28 cellular contexts compared by ENCODE assay signal in genomic region chr3:124384527-124384926, GRCh38.
A peak's percentile ranks its signal among the peaks of the same experiment; 100 is the strongest.
DNase-seq lines count a peak whose midpoint lies in the region; TF ChIP-seq lines count a peak whose summit lies in the region.
"Had no signal": no experiment of that assay in that cellular context is flagged by ENCODE, and none has a peak within 500 bp of the region (broad histone marks: within the 10 kb centered on the region; RNA-seq: fewer than 3 reads in every experiment).

No MANE protein-coding gene starts in this region.

- WGBS in mesodermal cell (ENCODE audit: insufficient coverage in 2 of 2), 2 experiments: 97% methylated on average over 18 of the region's 19 CpGs
- 97% methylated on average over 14 of the region's 19 CpGs for WGBS in esophagus muscularis mucosa

- intact Hi-C loops in dorsolateral prefrontal cortex (cut with DNase I) (no loop called here), esophagus muscularis mucosa (cut with DNase I) (no loop called here)

- TF ChIP-seq CTCF in dorsolateral prefrontal cortex (IDR thresholded peaks at IDR 0.05 in 54 of 56, conservative IDR thresholded peaks at IDR 0.05 in 2 of 56; ENCODE audit: low read depth in 1 of 56, partially characterized antibody in 56 of 56) (no peak), esophagus muscularis mucosa (IDR thresholded peaks at IDR 0.05) (no peak)

- H3K27me3 ChIP-seq in dorsolateral prefrontal cortex (no peaks in the 10 kb centered on the region), esophagus muscularis mucosa (no peaks in the 10 kb centered on the region)
- H3K27me3 ChIP-seq: body of pancreas, ovary had no signal

- H3K27ac ChIP-seq in dorsolateral prefrontal cortex (peak overlapping the region in 56 of 59 donors; percentile 13 to 89 (median 74)), mesodermal cell (ENCODE audit: low read depth, low read length, severe bottlenecking) (peak overlapping the region; percentile 54), temporal lobe (ENCODE audit: low read depth, low read length) (peak overlapping the region; percentile 61), esophagus muscularis mucosa (replicated peaks in 1 of 4) (no peak overlapping the region)
- H3K27ac ChIP-seq: 22Rv1, body of pancreas, C4-2B, HL-60, ovary had no signal

- no peaks in the 10 kb centered on the region for H3K36me3 ChIP-seq in mesodermal cell (ENCODE audit: control insufficient read depth, insufficient read depth, low read length)
- H3K36me3 ChIP-seq in esophagus muscularis mucosa: no peaks in the 10 kb centered on the region
- H3K36me3 ChIP-seq: ovary had no signal

- peak; percentile 53 for DNase-seq in DMS 273 (lab: John Stamatoyannopoulos, UW; ENCODE audit: unreplicated experiment)
- DNase-seq in DMS 273 treated with DMSO at 0.1 percent for 48 hours (lab: John Stamatoyannopoulos, UW): no peak
- DNase-seq in dorsolateral prefrontal cortex: peak in 9 of 10 donors; percentile 33 to 86 (median 73)
- no peak for DNase-seq in esophagus muscularis mucosa (ENCODE audit: extremely low spot score)
- DNase-seq in NCI-H1417 (lab: John Stamatoyannopoulos, UW): no peak
- DNase-seq in activated T-cell treated with anti-CD3 and anti-CD28 coated beads, Interleukin-2, amount 50 U/mL, for 1 hour: no peak
- DNase-seq: activated CD4-positive, alpha-beta T cell treated with anti-CD3 and anti-CD28 coated beads, Interleukin-2, amount 50 U/mL, for 4 hours; activated CD4-positive, CD25-positive, alpha-beta regulatory T cell; activated CD8-positive, alpha-beta memory T cell treated with anti-CD3 and anti-CD28 coated beads, Interleukin-2, amount 10 ng/mL, durations not matched to agents 7 days and 5 days; activated T-cell treated with anti-CD3 and anti-CD28 coated beads, Interleukin-2, amount 50 U/mL, for 48 hours; body of pancreas; DND-41; GF-D8; KG1; kidney; MM.1S; naive thymus-derived CD8-positive, alpha-beta T cell; NCI-H2029; NCI-H2227 treated with DMSO at 0.1 percent for 48 hours; NK-92 treated with Interleukin-12 subunit alpha and Interleukin-12 subunit beta, amount 100 ng/mL, for 24 hours; ovary; retina; stimulated activated naive CD4-positive, alpha-beta T cell had no signal

- H3K9me3 ChIP-seq in mesodermal cell (ENCODE audit: control insufficient read depth, low read length): no peaks in the 10 kb centered on the region
- no peaks in the 10 kb centered on the region for H3K9me3 ChIP-seq in esophagus muscularis mucosa
- H3K9me3 ChIP-seq: body of pancreas, ovary had no signal

- peak overlapping the region in 58 of 59 donors; percentile 10 to 68 (median 50) for H3K4me3 ChIP-seq in dorsolateral prefrontal cortex
- H3K4me3 ChIP-seq in mesodermal cell (ENCODE audit: extremely low read depth, insufficient read depth, low read length, poor library complexity, severe bottlenecking): no peak overlapping the region
- H3K4me3 ChIP-seq in esophagus muscularis mucosa: no peak overlapping the region
- H3K4me3 ChIP-seq: body of pancreas, ovary had no signal

- peaks cover 38% of the 10 kb centered on the region for H3K4me1 ChIP-seq in mesodermal cell (ENCODE audit: control insufficient read depth, insufficient read depth, low read length, poor library complexity, severe bottlenecking)
- no peaks in the 10 kb centered on the region for H3K4me1 ChIP-seq in esophagus muscularis mucosa
- H3K4me1 ChIP-seq: body of pancreas had no signal

- TF ChIP-seq POLR2A in esophagus muscularis mucosa (IDR thresholded peaks at IDR 0.05; ENCODE audit: low read depth): no peak

- TF ChIP-seq EP300 in esophagus muscularis mucosa (IDR thresholded peaks at IDR 0.05): no peak

Comparison
In these comparisons a context has a peak if more than half of its experiments do, and no peak if none do; other contexts are left out.
1. DNase-seq: peak in DMS 273 (single experiment) and dorsolateral prefrontal cortex (9 of 10); none in DMS 273 treated with DMSO at 0.1 percent for 48 hours (single experiment), esophagus muscularis mucosa (single experiment), NCI-H1417 (0 of 3) and activated T-cell treated with anti-CD3 and anti-CD28 coated beads, Interleukin-2, amount 50 U/mL, for 1 hour (single experiment).
2. H3K27ac ChIP-seq: peak in dorsolateral prefrontal cortex (56 of 59), mesodermal cell (single experiment) and temporal lobe (single experiment); none in esophagus muscularis mucosa (0 of 4).
3. H3K4me3 ChIP-seq: peak in dorsolateral prefrontal cortex (58 of 59); none in mesodermal cell (single experiment) and esophagus muscularis mucosa (0 of 4).